1 cellular context compared by ENCODE assay signal in genomic region chr7:75878769-75879596, GRCh38.
TF ChIP-seq lines count a peak whose summit lies in the region.

RHBDD2 (plus strand) TSS chr7:75879034; CDS start chr7:75879083, 49 bp downstream.

TF ChIP-seq in HepG2, 621 proteins besides CTCF, POLR2A, EP300 and RAD21 (continued from another document and continues in another):
- TF ChIP-seq ZNF549 (CRISPR knock-in tag; IDR thresholded peaks at IDR 0.05) (no peak), PHF5A (CRISPR knock-in tag; IDR thresholded peaks at IDR 0.05; ENCODE audit: low read depth, unreplicated experiment) (no peak), MTA1 (CRISPR knock-in tag; IDR thresholded peaks at IDR 0.05; ENCODE audit: borderline replicate concordance) (peak; percentile 82; the same call in 1 of the 2 replicates), HDAC6 (IDR thresholded peaks at IDR 0.05; ENCODE audit: low read depth, low read length) (no peak), HCFC1 (IDR thresholded peaks at IDR 0.05; ENCODE audit: low read depth, low read length) (no peak), GZF1 (CRISPR knock-in tag; IDR thresholded peaks at IDR 0.05) (no peak), KDM5B (CRISPR knock-in tag; IDR thresholded peaks at IDR 0.05; ENCODE audit: borderline replicate concordance) (peak; percentile 94), PLSCR1 (CRISPR knock-in tag; IDR thresholded peaks at IDR 0.05; ENCODE audit: borderline replicate concordance) (no peak), ZNF878 (CRISPR knock-in tag; IDR thresholded peaks at IDR 0.05) (no peak), ZNF547 (CRISPR knock-in tag; IDR thresholded peaks at IDR 0.05) (peak; percentile 86), PAXIP1 (CRISPR knock-in tag; conservative IDR thresholded peaks at IDR 0.05) (peak; percentile 33; the same call in 1 of the 2 replicates), MIXL1 (CRISPR knock-in tag; IDR thresholded peaks at IDR 0.05) (no peak), ZNF574 (CRISPR knock-in tag; IDR thresholded peaks at IDR 0.05) (peak; percentile 81), REST (IDR thresholded peaks at IDR 0.05; ENCODE audit: borderline replicate concordance in 1 of 2, low read depth in 1 of 2, low read length in 2 of 2) (peak in 1 of 2 experiments; percentile 19; a peak in 1 of 4 replicates), ZNF446 (CRISPR knock-in tag; IDR thresholded peaks at IDR 0.05) (peak; percentile 82), FOXK1 (CRISPR knock-in tag; IDR thresholded peaks at IDR 0.05; ENCODE audit: borderline replicate concordance, low read depth) (peak; percentile 25; the same call in 1 of the 2 replicates), ZNF780A (CRISPR knock-in tag; IDR thresholded peaks at IDR 0.05) (no peak), SNAPC4 (CRISPR knock-in tag; IDR thresholded peaks at IDR 0.05) (no peak; the same call in 1 of the 2 replicates), ZSCAN12 (CRISPR knock-in tag; IDR thresholded peaks at IDR 0.05) (no peak), CHD2 (IDR thresholded peaks at IDR 0.05; ENCODE audit: low read depth, low read length) (no peak), SP1 (IDR thresholded peaks at IDR 0.05) (no peak), SP1 (CRISPR knock-in tag; IDR thresholded peaks at IDR 0.05) (peak; percentile 45), ZNF205 (CRISPR knock-in tag; IDR thresholded peaks at IDR 0.05) (no peak), MTA3 (CRISPR knock-in tag; IDR thresholded peaks at IDR 0.05) (no peak), MED13 (CRISPR knock-in tag; IDR thresholded peaks at IDR 0.05) (peak; percentile 68; the same call in 1 of the 2 replicates), CEBPZ (IDR thresholded peaks at IDR 0.05; ENCODE audit: low read length) (no peak), MTERF4 (CRISPR knock-in tag; IDR thresholded peaks at IDR 0.05) (peak; percentile 78; the same call in 1 of the 2 replicates), REL (CRISPR knock-in tag; conservative IDR thresholded peaks at IDR 0.05) (no peak), HOXA9 (CRISPR knock-in tag; IDR thresholded peaks at IDR 0.05; ENCODE audit: borderline replicate concordance) (no peak), FOXO1 (CRISPR knock-in tag; IDR thresholded peaks at IDR 0.05) (peak; percentile 69), TOE1 (CRISPR knock-in tag; IDR thresholded peaks at IDR 0.05) (no peak), ZKSCAN5 (CRISPR knock-in tag; IDR thresholded peaks at IDR 0.05) (no peak), THAP8 (CRISPR knock-in tag; IDR thresholded peaks at IDR 0.05; ENCODE audit: borderline replicate concordance) (no peak), ZNF30 (CRISPR knock-in tag; IDR thresholded peaks at IDR 0.05) (0 out of 2 replicates have a peak, but pooled peaks have one; percentile 71), RARG (CRISPR knock-in tag; IDR thresholded peaks at IDR 0.05; ENCODE audit: low read depth) (no peak), ZNF333 (CRISPR knock-in tag; IDR thresholded peaks at IDR 0.05; ENCODE audit: borderline replicate concordance) (peak; percentile 80; the same call in 1 of the 2 replicates), PHF21A (CRISPR knock-in tag; IDR thresholded peaks at IDR 0.05) (0 out of 2 replicates have a peak, but pooled peaks have one; percentile 26), IRF1 (CRISPR knock-in tag; IDR thresholded peaks at IDR 0.05; ENCODE audit: low read depth) (no peak), ZNF674 (CRISPR knock-in tag; IDR thresholded peaks at IDR 0.05; ENCODE audit: low read depth) (peak; percentile 92; the same call in 1 of the 2 replicates), ZNF713 (CRISPR knock-in tag; IDR thresholded peaks at IDR 0.05) (no peak)
